ENCODE assay signal across 18 cellular contexts in genomic region chr16:1550061-1550460, GRCh38. TPM values are rescaled to one million over a fixed set of nuclear protein-coding genes. Genes with fewer than 3 reads are reported as not detected.
A peak's percentile ranks its signal among the peaks of the same experiment; 100 is the strongest.
DNase-seq lines count a peak whose midpoint lies in the region; ATAC-seq and TF ChIP-seq lines count a peak whose summit lies in the region.
"Had no signal": no experiment of that assay in that cellular context is flagged by ENCODE, and none has a peak within 500 bp of the region (broad histone marks: within the 10 kb centered on the region; RNA-seq: fewer than 3 reads in every experiment).

No MANE protein-coding gene starts in this region.

- H3K9ac ChIP-seq in stomach smooth muscle (ENCODE audit: low read length in 2 of 2) = no peak overlapping the region
- H3K9ac ChIP-seq: SK-N-SH had no signal

- H3K36me3 ChIP-seq in lung (ENCODE audit: control insufficient read depth in 2 of 2, insufficient read depth in 2 of 2, low read length in 2 of 2) (peaks cover 0 to 54% of the 10 kb centered on the region in 2 donors), stomach smooth muscle (ENCODE audit: control insufficient read depth in 2 of 2, insufficient read depth in 2 of 2, low read length in 2 of 2) (peaks cover 2 to 12% of the 10 kb centered on the region in 2 donors)
- H3K36me3 ChIP-seq in CD8-positive, alpha-beta T cell (ENCODE audit: insufficient read depth, low read length) = peaks cover 47% of the 10 kb centered on the region

- no peaks in the 10 kb centered on the region for H3K9me3 Mint-ChIP-seq in CD8-positive, alpha-beta T cell
- H3K9me3 Mint-ChIP-seq: activated naive CD4-positive, alpha-beta T cell treated with anti-CD3 and anti-CD28 coated beads for 36 hours had no signal

- H3K27ac ChIP-seq in lung (ENCODE audit: low read depth in 1 of 2, low read length in 1 of 2) = peak overlapping the region; percentile 3 to 57
- peak overlapping the region; percentile 49 for H3K27ac ChIP-seq in stomach smooth muscle (ENCODE audit: low read length)
- no peak overlapping the region for H3K27ac ChIP-seq in CD8-positive, alpha-beta T cell (ENCODE audit: low read depth, low read length)
- H3K27ac ChIP-seq: spleen had no signal

- peaks cover 55% of the 10 kb centered on the region for H3K4me1 Mint-ChIP-seq in CD8-positive, alpha-beta T cell (ENCODE audit: low read depth)

- no peak for TF ChIP-seq CTCF in lung (IDR thresholded peaks at IDR 0.05; ENCODE audit: control extremely low read depth, extremely low read depth)
- TF ChIP-seq CTCF in CD8-positive, alpha-beta T cell (IDR thresholded peaks at IDR 0.05) = no peak

- no peaks in the 10 kb centered on the region for H3K27me3 Mint-ChIP-seq in CD8-positive, alpha-beta T cell (ENCODE audit: low read depth)

- H3K36me3 Mint-ChIP-seq in CD8-positive, alpha-beta T cell = peaks cover 77% of the 10 kb centered on the region

- CTCF ChIA-PET in CD8-positive, alpha-beta T cell (lab: Charles Lee) = interaction anchor here (0.6 kb wide), 1 partner anchor 22 kb away, joined by 3 read pairs; no protein-coding TSS in a partner anchor

- no peak overlapping the region for H3K27ac Mint-ChIP-seq in CD8-positive, alpha-beta T cell

- DNase-seq in NCI-H82 (lab: John Stamatoyannopoulos, UW) (peak; percentile 81), cerebellar cortex (ENCODE audit: low spot score) (peak; percentile 48), lung (ENCODE audit: low spot score) (no peak), SKM-1 treated with dmso at 0.1 percent for 144 hours (lab: John Stamatoyannopoulos, UW; ENCODE audit: unreplicated experiment) (no peak)
- no peak for DNase-seq in CD8-positive, alpha-beta T cell
- DNase-seq: activated CD4-positive, alpha-beta T cell treated with anti-CD3 and anti-CD28 coated beads for 1 hour; activated naive CD4-positive, alpha-beta T cell treated with anti-CD3 and anti-CD28 coated beads for 36 hours; Calu3; HCEC 1CT; NCI-H1436 treated with DMSO at 0.1 percent for 48 hours; NCI-H774; SK-N-SH; spleen had no signal

- peaks cover 7 to 37% of the 10 kb centered on the region in 2 donors for H3K4me1 ChIP-seq in lung (ENCODE audit: control insufficient read depth in 2 of 2, insufficient read depth in 2 of 2, low read length in 2 of 2)
- peaks cover 75% of the 10 kb centered on the region for H3K4me1 ChIP-seq in stomach smooth muscle (ENCODE audit: control insufficient read depth, insufficient read depth, low read length)
- H3K4me1 ChIP-seq in CD8-positive, alpha-beta T cell (ENCODE audit: insufficient read depth, low read length) = peaks cover 44% of the 10 kb centered on the region

- no peaks in the 10 kb centered on the region for H3K9me3 ChIP-seq in lung (ENCODE audit: control insufficient read depth in 2 of 2, insufficient read depth in 1 of 2, low read length in 1 of 2)
- H3K9me3 ChIP-seq in stomach smooth muscle (ENCODE audit: control insufficient read depth in 2 of 2, low read length in 2 of 2) = no peaks in the 10 kb centered on the region
- H3K9me3 ChIP-seq in CD8-positive, alpha-beta T cell (ENCODE audit: low read length) = no peaks in the 10 kb centered on the region
- H3K9me3 ChIP-seq: SK-N-SH, spleen had no signal

- intact Hi-C loops in CD8-positive, alpha-beta T cell (cut with DNase I, micrococcal nuclease) = no loop called here

- H3K27me3 ChIP-seq in lung (ENCODE audit: control insufficient read depth, insufficient read depth) (no peaks in the 10 kb centered on the region), stomach smooth muscle (ENCODE audit: control insufficient read depth in 1 of 2, insufficient read depth in 2 of 2, low read length in 2 of 2) (no peaks in the 10 kb centered on the region)
- no peaks in the 10 kb centered on the region for H3K27me3 ChIP-seq in CD8-positive, alpha-beta T cell (ENCODE audit: insufficient read depth, low read length)
- H3K27me3 ChIP-seq: dorsolateral prefrontal cortex, spleen had no signal

- H3K4me3 ChIP-seq in lung (no peak overlapping the region), stomach smooth muscle (ENCODE audit: low read length in 2 of 2) (peak overlapping the region in 1 of 2 donors; percentile 15)
- H3K4me3 ChIP-seq in CD8-positive, alpha-beta T cell (ENCODE audit: low read depth, low read length) = no peak overlapping the region
- H3K4me3 ChIP-seq: dorsolateral prefrontal cortex, spleen had no signal

- 73 to 84% methylated on average over 8 of the region's 8 CpGs for WGBS in lung, 2 donors

- H3K4me3 Mint-ChIP-seq in CD8-positive, alpha-beta T cell = no peak overlapping the region
- H3K4me3 Mint-ChIP-seq: activated naive CD4-positive, alpha-beta T cell treated with anti-CD3 and anti-CD28 coated beads for 36 hours had no signal

- POLR2A ChIA-PET in CD8-positive, alpha-beta T cell (lab: Charles Lee) = no interaction called here

- ATAC-seq in lung (ENCODE audit: insufficient read depth, low FRiP score) = no peak
- ATAC-seq in CD8-positive, alpha-beta T cell = no peak
- ATAC-seq in HG02840 (IDR thresholded peaks at IDR 0.05; ENCODE audit: low FRiP score, unreplicated experiment) = no peak
- ATAC-seq: Panc1 had no signal

RNA-seq across cellular contexts. Expression of gene TMEM204, which starts 16.6 kb away (rescaled TPM):
- 10 to 100 TPM; 24.7 to 49.2 TPM for total RNA-seq in lung
- 100 to 1,000 TPM in 1 of 2 donors, 10 to 100 TPM in 1; 31.6 to 116 TPM for polyA plus RNA-seq in lung
- 1 to 10 TPM; 6.8 to 7.3 TPM for total RNA-seq in CD8-positive, alpha-beta T cell
- total RNA-seq: Calu3, M059J had no signal

RNA-seq across cellular contexts. Expression of gene TELO2, which starts 56.9 kb away (rescaled TPM):
- 10 to 100 TPM; 24.4 to 46.3 TPM for total RNA-seq in lung
- 10 to 100 TPM; 39.2 to 64.2 TPM for polyA plus RNA-seq in lung
- 10 to 100 TPM; 23.0 to 23.6 TPM for total RNA-seq in CD8-positive, alpha-beta T cell

Comparison
In these comparisons a context has a peak if more than half of its experiments do, and no peak if none do; other contexts are left out.
1. DNase-seq: peak in NCI-H82 (single experiment) and cerebellar cortex (single experiment); none in lung (single experiment), CD8-positive, alpha-beta T cell (0 of 7) and SKM-1 treated with dmso at 0.1 percent for 144 hours (single experiment).